ENCODE assay signal across 1 cellular context in genomic region chr5:170233358-170233892, GRCh38.
TF ChIP-seq lines count a peak whose summit lies in the region.

No MANE protein-coding gene starts in this region.

TF ChIP-seq in K562, 482 proteins besides CTCF, POLR2A, EP300 and RAD21:
- TF ChIP-seq ZNF124 (CRISPR knock-in tag; IDR thresholded peaks at IDR 0.05) (no peak), SRSF1 (IDR thresholded peaks at IDR 0.05; ENCODE audit: low read depth, low read length) (no peak), NR2F6 (CRISPR knock-in tag; IDR thresholded peaks at IDR 0.05) (no peak), STAT5B (CRISPR knock-in tag; IDR thresholded peaks at IDR 0.05) (no peak), U2AF1 (optimal IDR thresholded peaks at IDR 0.05; ENCODE audit: low read depth, low read length) (no peak), NBN (IDR thresholded peaks at IDR 0.05; ENCODE audit: low read depth) (no peak)
TF ChIP-seq in K562: peak in this region for 0.
